8 cellular contexts compared by ENCODE assay signal in genomic region chr4:176320340-176320975, GRCh38. TPM values are rescaled to one million over a fixed set of nuclear protein-coding genes. Genes with fewer than 3 reads are reported as not detected.
DNase-seq lines count a peak whose midpoint lies in the region; ATAC-seq and TF ChIP-seq lines count a peak whose summit lies in the region.

No MANE protein-coding gene starts in this region.

- CTCF ChIA-PET in activated naive CD4-positive, alpha-beta T cell treated with anti-CD3 and anti-CD28 coated beads for 36 hours (lab: Charles Lee), result no interaction called here

- peaks cover 34% of the 10 kb centered on the region for H3K4me1 Mint-ChIP-seq in activated naive CD4-positive, alpha-beta T cell treated with anti-CD3 and anti-CD28 coated beads for 36 hours (ENCODE audit: low read depth)

- 1% methylated on average over 44 of the region's 44 CpGs for WGBS in HUES64

- peak; percentile 81 for ATAC-seq in GM21526 (IDR thresholded peaks at IDR 0.05; ENCODE audit: low FRiP score, unreplicated experiment)
- ATAC-seq in omental fat pad (ENCODE audit: low FRiP score), result peak; percentile 91

- H3K27ac Mint-ChIP-seq in activated naive CD4-positive, alpha-beta T cell treated with anti-CD3 and anti-CD28 coated beads for 36 hours, result peak overlapping the region; percentile 89

- H3K36me3 Mint-ChIP-seq in activated naive CD4-positive, alpha-beta T cell treated with anti-CD3 and anti-CD28 coated beads for 36 hours (ENCODE audit: low read depth), result peaks cover 19% of the 10 kb centered on the region

- DNase-seq in DMS53 (lab: John Stamatoyannopoulos, UW) (peak; percentile 87), SJSA1 (ENCODE audit: low read depth in 1 of 2, low spot score in 2 of 2) (peak; percentile 80 to 82), globus pallidus (ENCODE audit: low spot score) (peak; percentile 80), omental fat pad (ENCODE audit: low spot score) (peak; percentile 75)
- DNase-seq in activated naive CD4-positive, alpha-beta T cell treated with anti-CD3 and anti-CD28 coated beads for 36 hours, result peak; percentile 93

- H3K27ac ChIP-seq in HUES64 (ENCODE audit: low read depth, low read length), result peak overlapping the region; percentile 86
- H3K27ac ChIP-seq in SJSA1, result peak overlapping the region; percentile 85
- H3K27ac ChIP-seq in temporal lobe (ENCODE audit: low read depth, low read length), result peak overlapping the region; percentile 90

- no peaks in the 10 kb centered on the region for H3K27me3 Mint-ChIP-seq in activated naive CD4-positive, alpha-beta T cell treated with anti-CD3 and anti-CD28 coated beads for 36 hours (ENCODE audit: low read depth)

- H3K4me3 ChIP-seq in HUES64 (ENCODE audit: low read length) (peak overlapping the region; percentile 99), SJSA1 (peak overlapping the region; percentile 91)

- H3K36me3 ChIP-seq in HUES64 (ENCODE audit: insufficient read depth, low read length) (no peaks in the 10 kb centered on the region), SJSA1 (peaks cover 28% of the 10 kb centered on the region)

- H3K4me3 Mint-ChIP-seq in activated naive CD4-positive, alpha-beta T cell treated with anti-CD3 and anti-CD28 coated beads for 36 hours, result peak overlapping the region; percentile 84

- no peak for TF ChIP-seq CTCF in omental fat pad (IDR thresholded peaks at IDR 0.05)

- no peaks in the 10 kb centered on the region for H3K27me3 ChIP-seq in HUES64 (ENCODE audit: insufficient read depth, low read length)
- no peaks in the 10 kb centered on the region for H3K27me3 ChIP-seq in SJSA1 (replicated peaks)

- H3K9me3 ChIP-seq in HUES64 (ENCODE audit: insufficient read depth, low read depth, low read length) (no peaks in the 10 kb centered on the region), SJSA1 (replicated peaks) (no peaks in the 10 kb centered on the region)

- peaks cover 14% of the 10 kb centered on the region for H3K4me1 ChIP-seq in HUES64 (ENCODE audit: insufficient read depth, low read length)
- H3K4me1 ChIP-seq in SJSA1 (replicated peaks), result peaks cover 11% of the 10 kb centered on the region

- H3K9ac ChIP-seq in HUES64 (ENCODE audit: low read depth, low read length), result peak overlapping the region; percentile 91

- H3K9me3 Mint-ChIP-seq in activated naive CD4-positive, alpha-beta T cell treated with anti-CD3 and anti-CD28 coated beads for 36 hours, result no peaks in the 10 kb centered on the region

- intact Hi-C loops in activated naive CD4-positive, alpha-beta T cell treated with anti-CD3 and anti-CD28 coated beads for 36 hours (cut with micrococcal nuclease), result loop anchor here (1.0 to 2.0 kb wide), 3 partner anchors 255 to 1122 kb away; partner anchors contain the start of genes AGA, NEIL3 and WDR17

RNA-seq across cellular contexts. Expression of gene SPCS3, which starts 0.7 kb away (rescaled TPM):
- 45.2 TPM for polyA plus RNA-seq in HUES64 (2013, experiment 1 of 2)
- 55.4 TPM for polyA plus RNA-seq in HUES64 (2013, experiment 2 of 2)
- 85.6 and 100 TPM in 2 replicates for total RNA-seq in SJSA1 (2014; rRNA removed; shearing (Covaris generic))
- 100 to 1,000 TPM; 140 to 154 TPM for total RNA-seq in activated naive CD4-positive, alpha-beta T cell treated with anti-CD3 and anti-CD28 coated beads for 36 hours
- total RNA-seq in omental fat pad, result 10 to 100 TPM; 72.1 to 84.0 (median 80.6) TPM
- 73.5 TPM for total RNA-seq in temporal lobe

RNA-seq across cellular contexts. Expression of gene ASB5, which starts 51.4 kb away (rescaled TPM):
- 0.25 TPM for polyA plus RNA-seq in HUES64 (2013, experiment 1 of 2)
- 0.44 TPM for polyA plus RNA-seq in HUES64 (2013, experiment 2 of 2)
- 1.4 TPM in 1 of 2 replicates, not detected in the other for total RNA-seq in SJSA1 (2014; rRNA removed; shearing (Covaris generic))
- not detected for total RNA-seq in activated naive CD4-positive, alpha-beta T cell treated with anti-CD3 and anti-CD28 coated beads for 36 hours
- total RNA-seq in omental fat pad, result not detected
- total RNA-seq in temporal lobe, result 0.25 TPM

Comparison
In these comparisons a context has a peak if more than half of its experiments do, and no peak if none do; other contexts are left out.
1. Peak in every context shown above with its lines: DNase-seq, ATAC-seq, H3K4me3 ChIP-seq and H3K27ac ChIP-seq.